ENCODE assay signal across 1 cellular context in the genomic region with DNA sequence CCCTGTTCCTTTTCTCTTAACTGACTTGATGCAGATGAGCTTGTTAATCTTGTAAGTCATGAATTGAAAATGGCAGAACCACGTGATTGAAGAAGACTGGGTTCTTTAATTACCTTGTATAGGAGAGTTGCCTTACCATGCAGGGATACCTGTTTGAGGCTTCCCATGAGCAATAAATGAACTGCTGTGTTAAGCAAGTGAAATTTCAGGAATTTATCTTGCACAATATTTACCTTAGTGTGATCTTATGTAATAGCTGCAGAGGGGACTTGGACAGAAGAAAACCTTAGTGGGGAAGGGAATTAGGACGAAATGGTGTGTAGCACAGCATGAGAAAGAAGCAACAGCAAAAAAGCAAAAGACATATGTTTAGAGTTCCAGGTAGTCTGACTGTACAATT.
TF ChIP-seq lines count a peak whose summit lies in the region.

No MANE protein-coding gene starts in this region.

TF ChIP-seq in HepG2, 621 proteins besides CTCF, POLR2A, EP300 and RAD21 (continued from another document):
- 0 out of 2 replicates have a peak, but pooled peaks have one; percentile 37 for TF ChIP-seq AHDC1 (CRISPR knock-in tag; IDR thresholded peaks at IDR 0.05; ENCODE audit: borderline replicate concordance)
- TF ChIP-seq ZNF883 (CRISPR knock-in tag; IDR thresholded peaks at IDR 0.05; ENCODE audit: not compliant biosample characterization) = no peak
- peak; percentile 59; the same call in 1 of the 2 replicates for TF ChIP-seq HMG20A (CRISPR knock-in tag; IDR thresholded peaks at IDR 0.05; ENCODE audit: borderline replicate concordance)
- TF ChIP-seq THAP11 (CRISPR knock-in tag; IDR thresholded peaks at IDR 0.05) = no peak
- no peak for TF ChIP-seq ZMYM4 (CRISPR knock-in tag; IDR thresholded peaks at IDR 0.05)
- peak; percentile 31; the same call in 1 of the 2 replicates for TF ChIP-seq SMC3 (IDR thresholded peaks at IDR 0.05; ENCODE audit: low read length)
- TF ChIP-seq HNRNPL (IDR thresholded peaks at IDR 0.05; ENCODE audit: low read depth, low read length) = no peak
- no peak for TF ChIP-seq ZNF121 (CRISPR knock-in tag; IDR thresholded peaks at IDR 0.05)
TF ChIP-seq in HepG2: peak in this region for 15.
